ENCODE assay signal across 17 cellular contexts in genomic region chr12:7061596-7061995, GRCh38. TPM values are rescaled to one million over a fixed set of nuclear protein-coding genes. Genes with fewer than 3 reads are reported as not detected.
DNase-seq lines count a peak whose midpoint lies in the region; ATAC-seq and TF ChIP-seq lines count a peak whose summit lies in the region.
"Had no signal": no experiment of that assay in that cellular context is flagged by ENCODE, and none has a peak within 500 bp of the region (broad histone marks: within the 10 kb centered on the region; RNA-seq: fewer than 3 reads in every experiment).

No MANE protein-coding gene starts in this region.

- no peaks in the 10 kb centered on the region for H3K9me2 ChIP-seq in GM23338 (ENCODE audit: insufficient read depth)

- H3K27ac ChIP-seq in GM23338 (ENCODE audit: low read depth): no peak overlapping the region
- H3K27ac ChIP-seq in esophagus squamous epithelium: peak overlapping the region; percentile 75 to 88 (median 84)
- peak overlapping the region; percentile 54 to 76 for H3K27ac ChIP-seq in mucosa of rectum (ENCODE audit: low read depth in 2 of 2, low read length in 2 of 2)
- peak overlapping the region; percentile 82 for H3K27ac ChIP-seq in suprapubic skin
- H3K27ac ChIP-seq in WERI-Rb-1: no peak overlapping the region
- H3K27ac ChIP-seq: BLaER1 had no signal

- H3K4me1 ChIP-seq in GM23338 (ENCODE audit: insufficient read depth) (peaks cover 8% of the 10 kb centered on the region), esophagus squamous epithelium (peaks cover 8 to 81% (median 35%) of the 10 kb centered on the region in 3 donors), mucosa of rectum (ENCODE audit: control insufficient read depth in 2 of 2, insufficient read depth in 2 of 2, low read length in 2 of 2) (peaks cover 0 to 8% of the 10 kb centered on the region in 2 donors), suprapubic skin (peaks cover 25% of the 10 kb centered on the region)

- ATAC-seq in GM23338 (no peak), GM19035 (IDR thresholded peaks at IDR 0.05; ENCODE audit: unreplicated experiment) (no peak), GM21786 (IDR thresholded peaks at IDR 0.05; ENCODE audit: unreplicated experiment) (no peak)

- H3K9me3 ChIP-seq in esophagus squamous epithelium: no peaks in the 10 kb centered on the region
- no peaks in the 10 kb centered on the region for H3K9me3 ChIP-seq in mucosa of rectum (ENCODE audit: control insufficient read depth in 2 of 2, low read length in 2 of 2)
- H3K9me3 ChIP-seq in suprapubic skin: no peaks in the 10 kb centered on the region
- H3K9me3 ChIP-seq in WERI-Rb-1 (ENCODE audit: severe bottlenecking): no peaks in the 10 kb centered on the region
- H3K9me3 ChIP-seq: adrenal gland, BLaER1 had no signal

- intact Hi-C loops in esophagus squamous epithelium (cut with DNase I): no loop called here

- H3K27me3 ChIP-seq in GM23338 (ENCODE audit: insufficient read depth) (no peaks in the 10 kb centered on the region), esophagus squamous epithelium (no peaks in the 10 kb centered on the region), mucosa of rectum (ENCODE audit: control insufficient read depth in 2 of 2, insufficient read depth in 2 of 2, low read length in 2 of 2) (peaks cover 0 to 6% of the 10 kb centered on the region in 2 donors), suprapubic skin (no peaks in the 10 kb centered on the region), WERI-Rb-1 (ENCODE audit: insufficient read depth, low read depth, severe bottlenecking) (no peaks in the 10 kb centered on the region)
- H3K27me3 ChIP-seq: adrenal gland, BLaER1 had no signal

- no peaks in the 10 kb centered on the region for H3K36me3 Mint-ChIP-seq in GM23338 (ENCODE audit: low read depth)
- H3K36me3 Mint-ChIP-seq: activated CD4-positive, alpha-beta memory T cell treated with anti-CD3 and anti-CD28 coated beads for 36 hours had no signal

- H3K4me1 Mint-ChIP-seq in GM23338: peaks cover 18% of the 10 kb centered on the region

- no peaks in the 10 kb centered on the region for H3F3A ChIP-seq in GM23338 (replicated peaks; ENCODE audit: low read depth)

- no peaks in the 10 kb centered on the region for H3K79me2 ChIP-seq in GM23338 (replicated peaks; ENCODE audit: insufficient read depth)

- no peak for TF ChIP-seq EP300 in suprapubic skin (IDR thresholded peaks at IDR 0.05)

- TF ChIP-seq POLR2A in esophagus squamous epithelium (IDR thresholded peaks at IDR 0.05) (no peak), suprapubic skin (IDR thresholded peaks at IDR 0.05) (no peak)

- H3K9me3 Mint-ChIP-seq in GM23338: no peaks in the 10 kb centered on the region
- H3K9me3 Mint-ChIP-seq: activated CD4-positive, alpha-beta memory T cell treated with anti-CD3 and anti-CD28 coated beads for 36 hours; activated T-helper 1 cell treated with anti-CD3 and anti-CD28 coated beads, Interleukin-12 subunit alpha, Interleukin-12 subunit beta, Interleukin-2, Interleukin-4 antibody, amounts not matched to agents 30 ng/mL and 10 ng/mL and 1 ng/mL, durations not matched to agents 14 hours and 24 hours and 36 hours had no signal

- H3K27ac Mint-ChIP-seq in GM23338: no peak overlapping the region
- H3K27ac Mint-ChIP-seq: activated CD4-positive, alpha-beta memory T cell treated with anti-CD3 and anti-CD28 coated beads for 36 hours; activated T-helper 1 cell treated with anti-CD3 and anti-CD28 coated beads, Interleukin-12 subunit alpha, Interleukin-12 subunit beta, Interleukin-2, Interleukin-4 antibody, amounts not matched to agents 30 ng/mL and 10 ng/mL and 1 ng/mL, durations not matched to agents 14 hours and 24 hours and 36 hours had no signal

- peak overlapping the region; percentile 67 for H2AFZ ChIP-seq in GM23338

- H3K9ac ChIP-seq in mucosa of rectum (ENCODE audit: low read depth in 1 of 2, low read length in 2 of 2): peak overlapping the region in 1 of 2 donors; percentile 58
- H3K9ac ChIP-seq: BLaER1 had no signal

- DNase-seq in GM23338 (ENCODE audit: low spot score): no peak
- no peak for DNase-seq in esophagus squamous epithelium (lab: John Stamatoyannopoulos, UW)
- DNase-seq in suprapubic skin (ENCODE audit: low spot score in 2 of 2): no peak
- DNase-seq in kidney glomerular epithelial cell (lab: John Stamatoyannopoulos, UW): no peak
- DNase-seq in WERI-Rb-1: no peak
- DNase-seq: activated CD4-positive, alpha-beta memory T cell treated with anti-CD3 and anti-CD28 coated beads for 36 hours; adrenal gland; DMS53; Kasumi-1; NCI-H510A; nucleus accumbens; T1000 had no signal

- peaks cover 11% of the 10 kb centered on the region for H3K27me3 Mint-ChIP-seq in GM23338 (ENCODE audit: insufficient read depth, low read depth, poor library complexity)

- no peak for TF ChIP-seq CTCF in GM23338 (conservative IDR thresholded peaks at IDR 0.05; ENCODE audit: low read depth in 2 of 2)
- TF ChIP-seq CTCF in esophagus squamous epithelium (IDR thresholded peaks at IDR 0.05): no peak
- no peak for TF ChIP-seq CTCF in suprapubic skin (IDR thresholded peaks at IDR 0.05)
- no peak for TF ChIP-seq CTCF in WERI-Rb-1 (IDR thresholded peaks at IDR 0.05; ENCODE audit: low read depth, low read length)

- peak overlapping the region; percentile 56 for H3K4me2 ChIP-seq in GM23338
- H3K4me2 ChIP-seq: BLaER1 had no signal

- H3K4me3 Mint-ChIP-seq in GM23338: no peak overlapping the region; the same call in 2 of the 3 replicates
- H3K4me3 Mint-ChIP-seq: activated CD4-positive, alpha-beta memory T cell treated with anti-CD3 and anti-CD28 coated beads for 36 hours; activated T-helper 1 cell treated with anti-CD3 and anti-CD28 coated beads, Interleukin-12 subunit alpha, Interleukin-12 subunit beta, Interleukin-2, Interleukin-4 antibody, amounts not matched to agents 30 ng/mL and 10 ng/mL and 1 ng/mL, durations not matched to agents 14 hours and 24 hours and 36 hours had no signal

- no peaks in the 10 kb centered on the region for H3K36me3 ChIP-seq in GM23338 (ENCODE audit: insufficient read depth)
- peaks cover 0 to 17% (median 0%) of the 10 kb centered on the region in 3 donors for H3K36me3 ChIP-seq in esophagus squamous epithelium
- H3K36me3 ChIP-seq in mucosa of rectum (ENCODE audit: control insufficient read depth in 2 of 2, insufficient read depth in 2 of 2, low read length in 2 of 2): no peaks in the 10 kb centered on the region
- H3K36me3 ChIP-seq in suprapubic skin: no peaks in the 10 kb centered on the region
- H3K36me3 ChIP-seq in WERI-Rb-1: no peaks in the 10 kb centered on the region
- H3K36me3 ChIP-seq: adrenal gland, BLaER1 had no signal

- WGBS in esophagus squamous epithelium, 2 donors: 77 to 93% methylated on average over 6 to 7 of the region's 7 CpGs
- WGBS in suprapubic skin: 87% methylated on average over 7 of the region's 7 CpGs

- H3K4me3 ChIP-seq in GM23338 (no peak overlapping the region), esophagus squamous epithelium (peak overlapping the region in 3 of 4 donors; percentile 37 to 62 (median 41)), mucosa of rectum (ENCODE audit: low read length in 2 of 2) (peak overlapping the region; percentile 37 to 62), suprapubic skin (peak overlapping the region; percentile 42), WERI-Rb-1 (ENCODE audit: low read depth, low read length) (no peak overlapping the region)
- H3K4me3 ChIP-seq: BLaER1 had no signal

- no peaks in the 10 kb centered on the region for H4K20me1 ChIP-seq in GM23338 (replicated peaks; ENCODE audit: insufficient read depth)
- H4K20me1 ChIP-seq: BLaER1 had no signal

TF ChIP-seq in GM23338, 12 proteins besides CTCF, POLR2A, EP300 and RAD21 (continues in another document):
- TF ChIP-seq ETS1 (IDR thresholded peaks at IDR 0.05) (no peak), CREB1 (CRISPR knock-in tag; IDR thresholded peaks at IDR 0.05; ENCODE audit: low read depth) (no peak), POLR2AphosphoS5 (IDR thresholded peaks at IDR 0.05; ENCODE audit: low read depth) (no peak)

RNA-seq across cellular contexts. Expression of gene C1S, which starts 1.1 kb away (rescaled TPM):
- 5.0 and 9.7 TPM in 2 replicates for total RNA-seq in GM23338 (2014; rRNA removed; shearing (Covaris generic))
- 4.9 and 5.1 TPM in 2 replicates for polyA plus RNA-seq in GM23338 (2016; fragmentation: Nextera tagmentation; extraction: Ambion mirVana)
- total RNA-seq in esophagus squamous epithelium (100 to 1,000 TPM in 2 of 4 donors, 10 to 100 TPM in 2; 25.2 to 375 (median 110) TPM), suprapubic skin (10 to 100 TPM; 62.6 to 99.6 (median 65.6) TPM)

RNA-seq across cellular contexts. Expression of gene C1R, which starts 30.6 kb away (rescaled TPM):
- total RNA-seq in GM23338 (2014; rRNA removed; shearing (Covaris generic)): 6.1 and 8.8 TPM in 2 replicates
- 5.9 and 6.4 TPM in 2 replicates for polyA plus RNA-seq in GM23338 (2016; fragmentation: Nextera tagmentation; extraction: Ambion mirVana)
- total RNA-seq in esophagus squamous epithelium (100 to 1,000 TPM in 2 of 4 donors, 10 to 100 TPM in 2; 22.8 to 297 (median 140) TPM), suprapubic skin (100 to 1,000 TPM in 2 of 4 donors, 10 to 100 TPM in 2; 70.2 to 166 (median 95.4) TPM)

RNA-seq across cellular contexts. Expression of gene LPCAT3, which starts 43.3 kb away (rescaled TPM):
- total RNA-seq in GM23338 (2014; rRNA removed; shearing (Covaris generic)): 45.3 and 51.5 TPM in 2 replicates
- 21.4 and 22.7 TPM in 2 replicates for polyA plus RNA-seq in GM23338 (2016; fragmentation: Nextera tagmentation; extraction: Ambion mirVana)
- total RNA-seq in esophagus squamous epithelium (10 to 100 TPM; 27.5 to 46.3 (median 32.7) TPM), suprapubic skin (10 to 100 TPM; 51.3 to 79.3 (median 56.8) TPM)

RNA-seq across cellular contexts. Expression of gene C1RL, which starts 47.4 kb away (rescaled TPM):
- 8.8 and 10.0 TPM in 2 replicates for total RNA-seq in GM23338 (2014; rRNA removed; shearing (Covaris generic))
- 7.3 and 9.1 TPM in 2 replicates for polyA plus RNA-seq in GM23338 (2016; fragmentation: Nextera tagmentation; extraction: Ambion mirVana)
- total RNA-seq in esophagus squamous epithelium: 10 to 100 TPM; 13.0 to 53.2 (median 25.8) TPM
- 10 to 100 TPM; 28.5 to 50.8 (median 34.7) TPM for total RNA-seq in suprapubic skin

Comparison
In these comparisons a context has a peak if more than half of its experiments do, and no peak if none do; other contexts are left out.
1. H3K27ac ChIP-seq: peak in esophagus squamous epithelium (4 of 4), mucosa of rectum (2 of 2) and suprapubic skin (single experiment); none in GM23338 (single experiment) and WERI-Rb-1 (single experiment).
2. H3K4me3 ChIP-seq: peak in esophagus squamous epithelium (3 of 4), mucosa of rectum (2 of 2) and suprapubic skin (single experiment); none in GM23338 (single experiment) and WERI-Rb-1 (single experiment).